ENCODE assay signal across 10 cellular contexts in the genomic region with DNA sequence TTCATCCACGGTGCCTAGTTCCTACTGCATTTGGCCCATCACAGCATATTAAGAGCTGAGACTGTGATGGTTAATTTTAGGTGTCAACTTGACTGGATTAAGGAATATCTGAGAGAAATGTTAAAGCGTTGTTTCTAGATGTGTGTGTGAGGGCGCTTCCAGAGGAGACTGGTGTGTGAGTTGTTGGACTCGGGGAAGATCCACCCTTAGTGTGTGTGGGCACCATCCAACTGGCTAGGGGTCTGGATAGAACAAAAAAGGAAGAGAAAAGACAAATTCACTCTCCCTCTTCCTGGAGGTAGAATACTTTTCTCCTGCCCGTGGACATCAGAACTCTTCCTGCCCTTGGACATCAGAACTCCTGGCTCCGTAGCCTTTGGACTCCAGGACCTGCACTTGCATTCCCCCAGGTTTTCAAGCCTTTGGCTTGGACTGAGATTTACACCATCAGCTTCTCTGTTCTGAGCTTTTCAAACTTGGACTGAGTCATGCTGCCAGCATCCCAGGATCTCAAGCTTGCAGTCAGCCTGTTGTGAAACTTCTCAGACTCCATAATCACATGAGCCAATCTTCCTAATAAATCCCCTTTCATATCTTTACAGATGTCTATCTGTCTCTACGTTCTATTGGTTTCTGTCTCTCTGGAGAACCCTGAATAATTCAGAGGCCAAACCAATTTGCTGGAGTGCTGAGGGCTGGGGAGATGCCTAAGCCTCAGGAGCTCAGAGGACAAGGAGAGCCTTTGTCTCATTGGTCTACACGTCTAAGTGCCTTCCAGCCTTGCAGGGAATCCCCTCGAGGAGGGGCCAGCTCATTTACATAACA.
DNase-seq lines count a peak whose midpoint lies in the region; ATAC-seq and TF ChIP-seq lines count a peak whose summit lies in the region.
"Had no signal": no experiment of that assay in that cellular context is flagged by ENCODE, and none has a peak within 500 bp of the region (broad histone marks: within the 10 kb centered on the region; RNA-seq: fewer than 3 reads in every experiment).

No MANE protein-coding gene starts in this region.

- no peaks in the 10 kb centered on the region for H4K20me1 ChIP-seq in fibroblast of lung (ENCODE audit: control insufficient read depth, extremely low read depth, insufficient read depth, low read length)

- H3K4me3 ChIP-seq in AG10803 (ENCODE audit: low read length) (no peak overlapping the region), fibroblast of lung (replicated peaks in 1 of 4; ENCODE audit: control extremely low read depth in 1 of 4, insufficient read depth in 1 of 4, low read depth in 3 of 4, low read length in 4 of 4) (no peak overlapping the region)

- H2AFZ ChIP-seq in fibroblast of lung (ENCODE audit: low read length): no peak overlapping the region

- H3K9me3 ChIP-seq in fibroblast of lung (ENCODE audit: control insufficient read depth, insufficient read depth, low read depth, low read length): no peaks in the 10 kb centered on the region

- H3K79me2 ChIP-seq in fibroblast of lung (ENCODE audit: control insufficient read depth, insufficient read depth, low read length): no peaks in the 10 kb centered on the region

- TF ChIP-seq CTCF in AG10803 (conservative IDR thresholded peaks at IDR 0.05; ENCODE audit: low read length) (no peak), RWPE1 (conservative IDR thresholded peaks at IDR 0.05; ENCODE audit: low read depth) (no peak), fibroblast of lung (conservative IDR thresholded peaks at IDR 0.05 in 1 of 2, IDR thresholded peaks at IDR 0.05 in 1 of 2; ENCODE audit: low read depth in 1 of 2, low read length in 2 of 2) (no peak)

- POLR2A ChIA-PET in RWPE1 (lab: Yijun Ruan, JAX; ENCODE audit: low non-redundant PET): no interaction called here

- H3K4me1 ChIP-seq in fibroblast of lung (ENCODE audit: control insufficient read depth, extremely low read depth, insufficient read depth, low read length): peaks cover 6% of the 10 kb centered on the region

- no peaks in the 10 kb centered on the region for H3K36me3 ChIP-seq in fibroblast of lung (ENCODE audit: control insufficient read depth, insufficient read depth, low read length)

- ATAC-seq in HG02885 (IDR thresholded peaks at IDR 0.05; ENCODE audit: poor library complexity, unreplicated experiment): no peak

- H3K27me3 ChIP-seq in fibroblast of lung (ENCODE audit: control insufficient read depth, insufficient read depth, low read length): no peaks in the 10 kb centered on the region

- DNase-seq in AG10803 (ENCODE audit: low read depth) (peak; percentile 89), RWPE1 (ENCODE audit: low spot score) (peak; percentile 62), fibroblast of lung (ENCODE audit: low read depth in 2 of 2) (peak; percentile 84 to 89), myocyte (ENCODE audit: low read depth) (peak; percentile 59), DMS53 treated with DMSO at 0.1 percent for 48 hours (lab: John Stamatoyannopoulos, UW; ENCODE audit: unreplicated experiment) (no peak), DMS114 treated with DMSO at 0.1 percent for 48 hours (lab: John Stamatoyannopoulos, UW; ENCODE audit: unreplicated experiment) (no peak)
- DNase-seq in activated CD8-positive, alpha-beta memory T cell treated with anti-CD3 and anti-CD28 coated beads, Interleukin-2, amount 50 U/mL, for 4 hours: no peak
- DNase-seq: activated naive CD4-positive, alpha-beta T cell treated with anti-CD3 and anti-CD28 coated beads, Interleukin-2, amount 10 ng/mL, durations not matched to agents 7 days and 5 days; CD4-positive, CD25-positive, alpha-beta regulatory T cell had no signal

- CTCF ChIA-PET in RWPE1 (lab: Yijun Ruan, JAX): no interaction called here

- no peak overlapping the region for H3K9ac ChIP-seq in fibroblast of lung (ENCODE audit: insufficient read depth, low read length)

- H3K27ac ChIP-seq in RWPE1 (peak overlapping the region; percentile 59), fibroblast of lung (ENCODE audit: insufficient read depth, low read length) (peak overlapping the region; percentile 17)

- no peak overlapping the region for H3K4me2 ChIP-seq in fibroblast of lung (ENCODE audit: extremely low read depth, insufficient read depth, low read length)

Comparison
In these comparisons a context has a peak if more than half of its experiments do, and no peak if none do; other contexts are left out.
1. DNase-seq: peak in AG10803 (single experiment), RWPE1 (single experiment), fibroblast of lung (2 of 2) and myocyte (single experiment); none in DMS53 treated with DMSO at 0.1 percent for 48 hours (single experiment), activated CD8-positive, alpha-beta memory T cell treated with anti-CD3 and anti-CD28 coated beads, Interleukin-2, amount 50 U/mL, for 4 hours (single experiment) and DMS114 treated with DMSO at 0.1 percent for 48 hours (single experiment).